Comparison of ENCODE assay signal across 9 cellular contexts in the genomic region with DNA sequence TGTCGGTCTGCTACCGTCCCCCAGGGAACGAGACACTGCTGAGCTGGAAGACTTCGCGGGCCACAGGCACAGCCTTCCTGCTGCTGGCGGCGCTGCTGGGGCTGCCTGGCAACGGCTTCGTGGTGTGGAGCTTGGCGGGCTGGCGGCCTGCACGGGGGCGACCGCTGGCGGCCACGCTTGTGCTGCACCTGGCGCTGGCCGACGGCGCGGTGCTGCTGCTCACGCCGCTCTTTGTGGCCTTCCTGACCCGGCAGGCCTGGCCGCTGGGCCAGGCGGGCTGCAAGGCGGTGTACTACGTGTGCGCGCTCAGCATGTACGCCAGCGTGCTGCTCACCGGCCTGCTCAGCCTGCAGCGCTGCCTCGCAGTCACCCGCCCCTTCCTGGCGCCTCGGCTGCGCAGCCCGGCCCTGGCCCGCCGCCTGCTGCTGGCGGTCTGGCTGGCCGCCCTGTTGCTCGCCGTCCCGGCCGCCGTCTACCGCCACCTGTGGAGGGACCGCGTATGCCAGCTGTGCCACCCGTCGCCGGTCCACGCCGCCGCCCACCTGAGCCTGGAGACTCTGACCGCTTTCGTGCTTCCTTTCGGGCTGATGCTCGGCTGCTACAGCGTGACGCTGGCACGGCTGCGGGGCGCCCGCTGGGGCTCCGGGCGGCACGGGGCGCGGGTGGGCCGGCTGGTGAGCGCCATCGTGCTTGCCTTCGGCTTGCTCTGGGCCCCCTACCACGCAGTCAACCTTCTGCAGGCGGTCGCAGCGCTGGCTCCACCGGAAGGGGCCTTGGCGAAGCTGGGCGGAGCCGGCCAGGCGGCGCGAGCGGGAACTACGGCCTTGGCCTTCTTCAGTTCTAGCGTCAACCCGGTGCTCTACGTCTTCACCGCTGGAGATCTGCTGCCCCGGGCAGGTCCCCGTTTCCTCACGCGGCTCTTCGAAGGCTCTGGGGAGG. TPM values are rescaled to one million over a fixed set of nuclear protein-coding genes. Genes with fewer than 3 reads are reported as not detected.
DNase-seq lines count a peak whose midpoint lies in the region; ATAC-seq and TF ChIP-seq lines count a peak whose summit lies in the region.
"Had no signal": no experiment of that assay in that cellular context is flagged by ENCODE, and none has a peak within 500 bp of the region (broad histone marks: within the 10 kb centered on the region; RNA-seq: fewer than 3 reads in every experiment).

A gene with protein sequence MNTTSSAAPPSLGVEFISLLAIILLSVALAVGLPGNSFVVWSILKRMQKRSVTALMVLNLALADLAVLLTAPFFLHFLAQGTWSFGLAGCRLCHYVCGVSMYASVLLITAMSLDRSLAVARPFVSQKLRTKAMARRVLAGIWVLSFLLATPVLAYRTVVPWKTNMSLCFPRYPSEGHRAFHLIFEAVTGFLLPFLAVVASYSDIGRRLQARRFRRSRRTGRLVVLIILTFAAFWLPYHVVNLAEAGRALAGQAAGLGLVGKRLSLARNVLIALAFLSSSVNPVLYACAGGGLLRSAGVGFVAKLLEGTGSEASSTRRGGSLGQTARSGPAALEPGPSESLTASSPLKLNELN (plus strand): TSS at position 837 of the 939 bp plus-strand sequence. CDS start 4,150 bp downstream, outside the sequence.

- H3K36me3 ChIP-seq in KMS-11 (ENCODE audit: insufficient read depth) (no peaks in the 10 kb centered on the region), stomach (peaks cover 9 to 27% (median 16%) of the 10 kb centered on the region in 4 donors)

- H3K27ac ChIP-seq in KMS-11: peak within 1 kb of the TSS; percentile 80
- peak within 1 kb of the TSS; percentile 80 to 95 (median 88) for H3K27ac ChIP-seq in stomach
- H3K27ac ChIP-seq: SK-N-MC had no signal

- ATAC-seq in GM21390 (IDR thresholded peaks at IDR 0.05; ENCODE audit: unreplicated experiment): peak; percentile 53

- peak; percentile 65 for DNase-seq in DMS53 treated with DMSO at 0.1 percent for 48 hours (lab: John Stamatoyannopoulos, UW; ENCODE audit: unreplicated experiment)
- DNase-seq in activated CD4-positive, alpha-beta T cell treated with anti-CD3 and anti-CD28 coated beads, Interleukin-2, amount 50 U/mL, for 48 hours: peak; percentile 67 to 73
- peak; percentile 59 for DNase-seq in effector CD4-positive, alpha-beta T cell
- peak; percentile 86 for DNase-seq in stomach
- no peak for DNase-seq in UCSD-AML1 (lab: John Stamatoyannopoulos, UW; ENCODE audit: unreplicated experiment)

- H3K4me2 ChIP-seq in KMS-11: peak within 1 kb of the TSS; percentile 91

- TF ChIP-seq CTCF in KMS-11 (conservative IDR thresholded peaks at IDR 0.05; ENCODE audit: low read depth, low read length) (peak; percentile 18; the same call in 1 of the 2 replicates), stomach (IDR thresholded peaks at IDR 0.05) (peak in 4 of 7 experiments; percentile 16 to 61 (median 53))

- H3K27me3 ChIP-seq in KMS-11 (ENCODE audit: insufficient read depth, low read depth) (no peaks in the 10 kb centered on the region), mononuclear cell (ENCODE audit: insufficient read depth, low read length) (no peaks in the 10 kb centered on the region), stomach (peaks cover 0 to 4% (median 0%) of the 10 kb centered on the region in 3 donors)

- H3K9ac ChIP-seq in KMS-11: peak within 1 kb of the TSS; percentile 77

- H2AFZ ChIP-seq in KMS-11 (ENCODE audit: low read depth): peak within 1 kb of the TSS; percentile 34

- 9 to 21% (median 17%) methylated on average over 16 to 99 of the region's 99 CpGs for WGBS in stomach, 5 donors

- H3K9me3 ChIP-seq in mononuclear cell (ENCODE audit: low read depth, low read length) (no peaks in the 10 kb centered on the region), stomach (no peaks in the 10 kb centered on the region)

- intact Hi-C loops in stomach (cut with DNase I; ENCODE audit: low total_unique reads): no loop called here

- H3K4me3 ChIP-seq in KMS-11 (IDR thresholded peaks at IDR 0.05; ENCODE audit: insufficient read depth, low read depth, low read length): no peak within 1 kb of the TSS
- peak within 1 kb of the TSS; percentile 47 for H3K4me3 ChIP-seq in mononuclear cell (ENCODE audit: low read length)
- H3K4me3 ChIP-seq in stomach: peak within 1 kb of the TSS; percentile 47 to 58 (median 57)
- H3K4me3 ChIP-seq: SK-N-MC had no signal

- peaks cover 37% of the 10 kb centered on the region for H3K4me1 ChIP-seq in KMS-11 (ENCODE audit: low read depth, poor library complexity, severe bottlenecking)
- H3K4me1 ChIP-seq in mononuclear cell (ENCODE audit: insufficient read depth, low read length): peaks cover 84% of the 10 kb centered on the region
- H3K4me1 ChIP-seq in stomach: peaks cover 56 to 87% (median 75%) of the 10 kb centered on the region in 4 donors

- no peak for TF ChIP-seq EP300 in stomach (IDR thresholded peaks at IDR 0.05)

- H4K20me1 ChIP-seq in KMS-11 (ENCODE audit: insufficient read depth): no peaks in the 10 kb centered on the region

- peaks cover 9% of the 10 kb centered on the region; the same call in 1 of the 2 replicates for H3K79me2 ChIP-seq in KMS-11 (ENCODE audit: insufficient read depth, low read depth)

- no peak for TF ChIP-seq POLR2A in stomach (IDR thresholded peaks at IDR 0.05)

RNA-seq across cellular contexts. Expression of the gene that starts here (rescaled TPM):
- total RNA-seq in mononuclear cell (12.5 TPM), stomach (10 to 100 TPM in 3 of 5 donors, 1 to 10 TPM in 1, not detected in 1; 3.3 to 92.8 (median 24.6) TPM)
- polyA plus RNA-seq in stomach: 10 to 100 TPM in 1 of 3 donors, 1 to 10 TPM in 2; 1.4 to 67.2 (median 4.1) TPM
